Comparison of ENCODE assay signal across 16 cellular contexts in the genomic region with DNA sequence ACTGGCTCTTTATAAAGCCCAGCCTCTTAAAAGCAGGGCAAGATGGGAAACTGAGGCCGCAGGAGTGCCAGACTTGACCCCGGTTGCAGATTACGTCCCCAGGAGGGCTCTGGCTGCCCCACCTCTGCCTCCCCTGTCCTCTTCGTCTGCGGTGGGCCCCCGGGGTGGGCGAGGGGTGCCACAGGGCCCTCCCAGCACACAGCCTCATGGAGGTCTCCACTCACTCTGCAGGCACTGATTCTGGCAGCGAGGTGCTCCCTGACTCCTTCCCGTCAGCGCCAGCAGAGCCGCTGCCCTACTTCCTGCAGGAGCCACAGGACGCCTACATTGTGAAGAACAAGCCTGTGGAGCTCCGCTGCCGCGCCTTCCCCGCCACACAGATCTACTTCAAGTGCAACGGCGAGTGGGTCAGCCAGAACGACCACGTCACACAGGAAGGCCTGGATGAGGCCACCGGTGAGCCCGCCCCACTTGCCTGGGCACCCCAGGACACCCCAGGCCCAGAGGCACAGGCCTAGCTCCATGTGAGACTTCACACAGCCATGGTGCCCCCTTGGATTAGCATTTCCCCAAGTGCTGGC. TPM values are rescaled to one million over a fixed set of nuclear protein-coding genes. Genes with fewer than 3 reads are reported as not detected.
DNase-seq lines count a peak whose midpoint lies in the region; ATAC-seq and TF ChIP-seq lines count a peak whose summit lies in the region.
"Had no signal": no experiment of that assay in that cellular context is flagged by ENCODE, and none has a peak within 500 bp of the region (broad histone marks: within the 10 kb centered on the region; RNA-seq: fewer than 3 reads in every experiment).

No MANE protein-coding gene starts in this region.

- 0 out of 3 replicates have a peak, but pooled peaks have one; percentile 7 for ATAC-seq in GM23338
- ATAC-seq: GM12878 had no signal

- no peak overlapping the region for H3K27ac Mint-ChIP-seq in GM23338
- no peak overlapping the region for H3K27ac Mint-ChIP-seq in nephron progenitor cell
- H3K27ac Mint-ChIP-seq: CD4-positive, alpha-beta T cell had no signal

- H3K27me3 Mint-ChIP-seq in GM23338 (ENCODE audit: insufficient read depth, low read depth, poor library complexity) (peaks cover 17% of the 10 kb centered on the region), nephron progenitor cell (ENCODE audit: low read depth, poor library complexity) (no peaks in the 10 kb centered on the region)
- H3K27me3 Mint-ChIP-seq: CD4-positive, alpha-beta T cell had no signal

- H3K4me1 ChIP-seq in GM23338 (ENCODE audit: insufficient read depth) (peaks cover 18% of the 10 kb centered on the region; the same call in 1 of the 2 replicates), NT2/D1 (ENCODE audit: insufficient read depth, insufficient read length) (peaks cover 19% of the 10 kb centered on the region), smooth muscle cell (ENCODE audit: low read depth) (peaks cover 9% of the 10 kb centered on the region)

- intact Hi-C loops in dorsolateral prefrontal cortex (cut with DNase I) = loop anchor here (5.0 to 10.0 kb wide), 3 partner anchors 67 to 725 kb away; partner anchors contain the start of gene UNC5B (in 1 of the 2)

- H2AFZ ChIP-seq in GM23338 (no peak overlapping the region), smooth muscle cell (ENCODE audit: low read depth) (no peak overlapping the region)

- DNase-seq in GM23338 (ENCODE audit: low spot score) = no peak
- no peak for DNase-seq in NT2/D1 (ENCODE audit: low read depth, low spot score)
- DNase-seq in dorsolateral prefrontal cortex = peak in 3 of 10 donors; percentile 26 to 65 (median 49)
- no peak for DNase-seq in smooth muscle cell (lab: John Stamatoyannopoulos, UW; ENCODE audit: unreplicated experiment)
- DNase-seq in nephron progenitor cell = no peak
- DNase-seq in RKO (ENCODE audit: low spot score) = no peak
- DNase-seq in kidney tubule cell (ENCODE audit: low spot score) = no peak
- DNase-seq: CD4-positive, alpha-beta T cell; DMS79 treated with DMSO at 0.1 percent for 48 hours; HCEC 1CT; NCI-H1417 treated with DMSO at 0.1 percent for 48 hours; NCI-H2029; NCI-H774; SHP77 had no signal

- H3K4me2 ChIP-seq in GM23338 = no peak overlapping the region
- H3K4me2 ChIP-seq in smooth muscle cell = no peak overlapping the region

- no peak overlapping the region for H3K27ac ChIP-seq in GM23338 (ENCODE audit: low read depth)
- peak overlapping the region in 54 of 59 donors; percentile 15 to 88 (median 70) for H3K27ac ChIP-seq in dorsolateral prefrontal cortex
- peak overlapping the region; percentile 3 for H3K27ac ChIP-seq in smooth muscle cell (ENCODE audit: low read depth)
- H3K27ac ChIP-seq: HL-60 had no signal

- no peaks in the 10 kb centered on the region for H3K9me3 ChIP-seq in NT2/D1 (ENCODE audit: insufficient read depth, low read length)
- H3K9me3 ChIP-seq in smooth muscle cell (replicated peaks; ENCODE audit: low read depth) = no peaks in the 10 kb centered on the region

- H4K20me1 ChIP-seq in GM23338 (replicated peaks; ENCODE audit: insufficient read depth) = no peaks in the 10 kb centered on the region; the same call in 1 of the 2 replicates
- H4K20me1 ChIP-seq in smooth muscle cell (ENCODE audit: low read depth) = peaks cover 100% of the 10 kb centered on the region

- H3K27me3 ChIP-seq in GM23338 (ENCODE audit: insufficient read depth) = no peaks in the 10 kb centered on the region
- H3K27me3 ChIP-seq in NT2/D1 (ENCODE audit: insufficient read depth, insufficient read length) = no peaks in the 10 kb centered on the region
- no peaks in the 10 kb centered on the region for H3K27me3 ChIP-seq in dorsolateral prefrontal cortex
- H3K27me3 ChIP-seq in smooth muscle cell (ENCODE audit: low read depth) = no peaks in the 10 kb centered on the region

- H3K9me3 Mint-ChIP-seq in GM23338 (no peaks in the 10 kb centered on the region), nephron progenitor cell (no peaks in the 10 kb centered on the region)
- H3K9me3 Mint-ChIP-seq: CD4-positive, alpha-beta T cell had no signal

- H3K4me3 ChIP-seq in GM23338 (no peak overlapping the region), NT2/D1 (ENCODE audit: insufficient read length, low read depth) (no peak overlapping the region), dorsolateral prefrontal cortex (peak overlapping the region in 2 of 59 donors; percentile 16 to 28), smooth muscle cell (no peak overlapping the region)
- H3K4me3 ChIP-seq: GM12878 had no signal

- 94% methylated on average over 22 of the region's 22 CpGs for WGBS in smooth muscle cell (ENCODE audit: low lambda C conversion rate)

- TF ChIP-seq CTCF in GM23338 (conservative IDR thresholded peaks at IDR 0.05; ENCODE audit: low read depth in 2 of 2) (no peak), dorsolateral prefrontal cortex (IDR thresholded peaks at IDR 0.05 in 54 of 56, conservative IDR thresholded peaks at IDR 0.05 in 2 of 56; ENCODE audit: low read depth in 1 of 56, partially characterized antibody in 56 of 56) (no peak), smooth muscle cell (IDR thresholded peaks at IDR 0.05; ENCODE audit: borderline replicate concordance, insufficient read depth, poor library complexity, severe bottlenecking) (no peak), nephron progenitor cell (IDR thresholded peaks at IDR 0.05) (no peak)

- H3K4me3 Mint-ChIP-seq in GM23338 (no peak overlapping the region), nephron progenitor cell (no peak overlapping the region)
- H3K4me3 Mint-ChIP-seq: CD4-positive, alpha-beta T cell had no signal

- H3K36me3 Mint-ChIP-seq in GM23338 (ENCODE audit: low read depth) (peaks cover 18% of the 10 kb centered on the region; the same call in 2 of the 3 replicates), nephron progenitor cell (ENCODE audit: low read depth) (peaks cover 16% of the 10 kb centered on the region)

- peaks cover 43% of the 10 kb centered on the region for H3K4me1 Mint-ChIP-seq in GM23338
- peaks cover 53% of the 10 kb centered on the region for H3K4me1 Mint-ChIP-seq in nephron progenitor cell

- no peaks in the 10 kb centered on the region for H3K9me2 ChIP-seq in GM23338 (ENCODE audit: insufficient read depth)

- no peaks in the 10 kb centered on the region for H3F3A ChIP-seq in GM23338 (replicated peaks; ENCODE audit: low read depth)
- no peaks in the 10 kb centered on the region for H3F3A ChIP-seq in smooth muscle cell (ENCODE audit: low read depth)

- H3K36me3 ChIP-seq in GM23338 (ENCODE audit: insufficient read depth) (peaks cover 4% of the 10 kb centered on the region; the same call in 1 of the 2 replicates), NT2/D1 (ENCODE audit: insufficient read depth, insufficient read length, low read length) (peaks cover 35% of the 10 kb centered on the region), smooth muscle cell (ENCODE audit: low read depth) (no peaks in the 10 kb centered on the region)

- H3K9ac ChIP-seq in NT2/D1 (ENCODE audit: insufficient read length, low read depth) (peak overlapping the region; percentile 61), smooth muscle cell (ENCODE audit: low read depth) (no peak overlapping the region)

- H3K79me2 ChIP-seq in GM23338 (replicated peaks; ENCODE audit: insufficient read depth) (peaks cover 8% of the 10 kb centered on the region; the same call in 1 of the 2 replicates), smooth muscle cell (ENCODE audit: low read depth) (peaks cover 91% of the 10 kb centered on the region)

TF ChIP-seq in GM23338, 12 proteins besides CTCF, POLR2A, EP300 and RAD21:
- TF ChIP-seq EZH2phosphoT487 (IDR thresholded peaks at IDR 0.05; ENCODE audit: unreplicated experiment) = no peak
- TF ChIP-seq STAT1 (IDR thresholded peaks at IDR 0.05; ENCODE audit: unreplicated experiment) = no peak
TF ChIP-seq in GM23338: peak in this region for 0.

RNA-seq across cellular contexts. Expression of gene SLC29A3, which starts 39.4 kb away (rescaled TPM):
- total RNA-seq in GM23338 (2014; rRNA removed; shearing (Covaris generic)) = 8.3 and 10.3 TPM in 2 replicates
- polyA plus RNA-seq in GM23338 (2016; fragmentation: Nextera tagmentation; extraction: Ambion mirVana) = 11.3 and 12.3 TPM in 2 replicates
- 10 to 100 TPM in 36 of 120 experiments, 1 to 10 TPM in 84; 5.1 to 15.4 (median 9.2) TPM for total RNA-seq in dorsolateral prefrontal cortex
- 2.9 and 3.6 TPM in 2 replicates for total RNA-seq in smooth muscle cell
- 4.8 and 7.1 TPM in 2 replicates for polyA plus RNA-seq in smooth muscle cell
